In the genomic region with DNA sequence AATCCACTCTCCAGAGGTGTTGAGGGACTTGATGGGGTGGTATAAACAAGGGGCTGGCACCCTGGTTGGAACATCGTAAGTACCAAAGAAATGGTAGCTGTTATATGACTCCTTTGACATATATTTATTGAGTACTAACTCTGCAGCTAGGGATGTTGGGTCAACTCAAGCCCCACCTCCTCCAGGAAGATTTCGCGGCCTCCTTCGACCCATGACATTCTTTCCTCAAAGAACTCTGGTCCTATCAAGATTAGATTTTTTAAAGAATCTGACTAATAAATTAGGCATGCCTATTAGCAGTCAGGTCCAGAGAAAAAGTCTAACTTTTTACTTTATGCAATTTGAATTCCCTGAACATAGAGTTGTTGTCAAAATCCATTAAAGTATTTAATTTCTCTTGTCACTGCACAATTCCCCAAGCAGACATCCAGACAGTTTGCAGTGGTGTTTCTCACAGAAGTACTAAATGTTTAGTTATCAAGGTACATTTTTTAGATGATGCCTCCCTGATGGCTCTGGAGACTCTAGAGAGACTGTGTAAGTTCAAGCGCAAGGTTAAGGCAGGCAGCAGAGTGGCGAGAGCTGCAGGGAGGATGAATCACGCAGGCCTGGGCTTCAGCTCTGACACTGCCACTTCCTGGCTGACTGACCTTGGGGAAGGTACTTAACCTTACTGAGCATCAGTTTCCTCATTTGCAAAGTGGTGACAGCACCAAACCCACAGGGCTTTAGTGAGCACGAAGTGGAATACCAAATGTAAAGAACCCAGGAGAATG, we compare ENCODE assay signal across 13 cellular contexts.
A peak's percentile ranks its signal among the peaks of the same experiment; 100 is the strongest.
DNase-seq lines count a peak whose midpoint lies in the region; ATAC-seq and TF ChIP-seq lines count a peak whose summit lies in the region.
"Had no signal": no experiment of that assay in that cellular context is flagged by ENCODE, and none has a peak within 500 bp of the region (broad histone marks: within the 10 kb centered on the region; RNA-seq: fewer than 3 reads in every experiment).

No MANE protein-coding gene starts in this region.

- H3K27me3 ChIP-seq in adrenal gland (no peaks in the 10 kb centered on the region), mammary epithelial cell (ENCODE audit: insufficient read depth, low read length) (no peaks in the 10 kb centered on the region), vagina (no peaks in the 10 kb centered on the region)
- H3K27me3 ChIP-seq: Peyer's patch had no signal

- H3K4me1 ChIP-seq in adrenal gland (replicated peaks in 1 of 2) = peaks cover 8 to 24% of the 10 kb centered on the region in 2 donors
- no peaks in the 10 kb centered on the region for H3K4me1 ChIP-seq in mammary epithelial cell (ENCODE audit: insufficient read depth, low read length)
- H3K4me1 ChIP-seq in vagina = peaks cover 11% of the 10 kb centered on the region
- H3K4me1 ChIP-seq: lower lobe of right lung had no signal

- no TSS peak for BruUV-seq in mammary epithelial cell (replicated peaks; lab: Mats Ljungman, UMichigan)

- H3K36me3 ChIP-seq in adrenal gland (replicated peaks in 1 of 2) (no peaks in the 10 kb centered on the region), mammary epithelial cell (ENCODE audit: insufficient read depth, low read length) (no peaks in the 10 kb centered on the region), vagina (no peaks in the 10 kb centered on the region)
- H3K36me3 ChIP-seq: lower lobe of right lung, Peyer's patch had no signal

- H3K4me1 Mint-ChIP-seq in stimulated activated memory B cell treated with anti-CD40 and anti-IgM and Interleukin-4, amounts not matched to agents 10 μg/mL and 1 μg/mL and 100 μg/mL, for 72 hours = peaks cover 7% of the 10 kb centered on the region

- 46 to 55% (median 50%) methylated on average over 8 of the region's 8 CpGs for WGBS in adrenal gland, 4 donors
- 98% methylated on average over 8 of the region's 8 CpGs for WGBS in mammary epithelial cell (ENCODE audit: low coverage, missing lambda C conversion rate)

- no peaks in the 10 kb centered on the region for H3K27me3 Mint-ChIP-seq in stimulated activated memory B cell treated with anti-CD40 and anti-IgM and Interleukin-4, amounts not matched to agents 10 μg/mL and 1 μg/mL and 100 μg/mL, for 72 hours

- H3K9me3 ChIP-seq in adrenal gland (replicated peaks in 1 of 3) (no peaks in the 10 kb centered on the region), mammary epithelial cell (replicated peaks; ENCODE audit: insufficient read depth, low read length) (no peaks in the 10 kb centered on the region), vagina (no peaks in the 10 kb centered on the region)
- H3K9me3 ChIP-seq: lower lobe of right lung, Peyer's patch had no signal

- no peak overlapping the region for H2AFZ ChIP-seq in mammary epithelial cell (ENCODE audit: low read depth, low read length)

- DNase-seq in NK-92 treated with Interleukin-12 subunit alpha and Interleukin-12 subunit beta, amount 100 ng/mL, for 24 hours (lab: John Stamatoyannopoulos, UW) = peak; percentile 10
- DNase-seq in NK-92 (lab: John Stamatoyannopoulos, UW; ENCODE audit: unreplicated experiment) = no peak
- peak; percentile 50 to 80 (median 73) for DNase-seq in adrenal gland
- peak; percentile 49 for DNase-seq in iPS-NIHi7 (ENCODE audit: extremely low spot score)
- DNase-seq in mammary epithelial cell = no peak
- DNase-seq in vagina (ENCODE audit: extremely low spot score in 2 of 2) = no peak
- no peak for DNase-seq in substantia nigra (lab: John Stamatoyannopoulos, UW)
- DNase-seq: activated effector memory CD4-positive, alpha-beta T cell treated with Interleukin-2 at 50 U/mL for 16 hours; GDM1; lower lobe of right lung; NCI-H2081 treated with DMSO at 0.1 percent for 48 hours; Peyer's patch had no signal

- no peak overlapping the region for H3K4me3 Mint-ChIP-seq in stimulated activated memory B cell treated with anti-CD40 and anti-IgM and Interleukin-4, amounts not matched to agents 10 μg/mL and 1 μg/mL and 100 μg/mL, for 72 hours

- H3K4me3 ChIP-seq in adrenal gland = no peak overlapping the region
- no peak overlapping the region for H3K4me3 ChIP-seq in mammary epithelial cell (replicated peaks in 1 of 3; ENCODE audit: insufficient read depth in 1 of 3, low read depth in 2 of 3, low read length in 3 of 3)
- H3K4me3 ChIP-seq in vagina = no peak overlapping the region
- H3K4me3 ChIP-seq: lower lobe of right lung, Peyer's patch had no signal

- H3K27ac Mint-ChIP-seq in stimulated activated memory B cell treated with anti-CD40 and anti-IgM and Interleukin-4, amounts not matched to agents 10 μg/mL and 1 μg/mL and 100 μg/mL, for 72 hours = no peak overlapping the region

- dilution Hi-C loops in mammary epithelial cell (cut with HindIII; ENCODE audit: low sequenced_read_pairs) = no loop called here

- no peak overlapping the region for H3K9ac ChIP-seq in mammary epithelial cell (ENCODE audit: insufficient read depth, low read length)

- H4K20me1 ChIP-seq in mammary epithelial cell (ENCODE audit: insufficient read depth, low read length) = no peaks in the 10 kb centered on the region

- no peak for TF ChIP-seq CTCF in adrenal gland (IDR thresholded peaks at IDR 0.05)
- no peak for TF ChIP-seq CTCF in mammary epithelial cell (conservative IDR thresholded peaks at IDR 0.05 in 1 of 2, IDR thresholded peaks at IDR 0.05 in 1 of 2; ENCODE audit: extremely low read depth in 1 of 2, insufficient read depth in 1 of 2, low read depth in 1 of 2, low read length in 2 of 2)
- no peak for TF ChIP-seq CTCF in vagina (IDR thresholded peaks at IDR 0.05)

- CTCF ChIA-PET in mammary epithelial cell (lab: Charles Lee; ENCODE audit: low non-redundant PET) = no interaction called here

- no peak for TF ChIP-seq POLR2A in adrenal gland (IDR thresholded peaks at IDR 0.05)
- TF ChIP-seq POLR2A in vagina (IDR thresholded peaks at IDR 0.05) = no peak

- peak overlapping the region in 1 of 5 donors; percentile 24 for H3K27ac ChIP-seq in adrenal gland
- no peak overlapping the region for H3K27ac ChIP-seq in mammary epithelial cell (ENCODE audit: insufficient read depth, low read depth, low read length)
- H3K27ac ChIP-seq in vagina = no peak overlapping the region
- no peak overlapping the region for H3K27ac ChIP-seq in substantia nigra (ENCODE audit: low read depth, low read length, poor library complexity, severe bottlenecking)
- H3K27ac ChIP-seq: lower lobe of right lung, Peyer's patch had no signal

- peak; percentile 37 for ATAC-seq in stimulated activated memory B cell treated with anti-CD40 and anti-IgM and Interleukin-4, amounts not matched to agents 10 μg/mL and 1 μg/mL and 100 μg/mL, for 72 hours
- ATAC-seq: lower lobe of right lung had no signal

- H3K9me3 Mint-ChIP-seq in stimulated activated memory B cell treated with anti-CD40 and anti-IgM and Interleukin-4, amounts not matched to agents 10 μg/mL and 1 μg/mL and 100 μg/mL, for 72 hours = no peaks in the 10 kb centered on the region

- H3K79me2 ChIP-seq in mammary epithelial cell (ENCODE audit: insufficient read depth, low read length) = no peaks in the 10 kb centered on the region

- no peaks in the 10 kb centered on the region for H3K36me3 Mint-ChIP-seq in stimulated activated memory B cell treated with anti-CD40 and anti-IgM and Interleukin-4, amounts not matched to agents 10 μg/mL and 1 μg/mL and 100 μg/mL, for 72 hours

- H3K4me2 ChIP-seq in mammary epithelial cell (ENCODE audit: insufficient read depth, low read depth, low read length) = no peak overlapping the region

- in situ Hi-C loops in mammary epithelial cell (cut with MboI; ENCODE audit: low sequenced_read_pairs in 2 of 2) = no loop called here

- intact Hi-C loops in adrenal gland (cut with DNase I) (no loop called here), mammary epithelial cell (cut with micrococcal nuclease) (no loop called here), vagina (cut with DNase I) (no loop called here)

Comparison
In these comparisons a context has a peak if more than half of its experiments do, and no peak if none do; other contexts are left out.
1. DNase-seq: peak in NK-92 treated with Interleukin-12 subunit alpha and Interleukin-12 subunit beta, amount 100 ng/mL, for 24 hours (single experiment), adrenal gland (7 of 7) and iPS-NIHi7 (single experiment); none in NK-92 (single experiment), mammary epithelial cell (single experiment), vagina (0 of 2) and substantia nigra (0 of 49).